Comparison of ENCODE assay signal across 1 cellular context in genomic region chr6:4776493-4776966, GRCh38.
TF ChIP-seq lines count a peak whose summit lies in the region.

No MANE protein-coding gene starts in this region.

TF ChIP-seq in GM12878, 131 proteins besides CTCF, POLR2A, EP300 and RAD21 (continued from another document):
- TF ChIP-seq RELB (IDR thresholded peaks at IDR 0.05; ENCODE audit: low read depth): no peak
- no peak for TF ChIP-seq NBN (IDR thresholded peaks at IDR 0.05)
